In the genomic region with DNA sequence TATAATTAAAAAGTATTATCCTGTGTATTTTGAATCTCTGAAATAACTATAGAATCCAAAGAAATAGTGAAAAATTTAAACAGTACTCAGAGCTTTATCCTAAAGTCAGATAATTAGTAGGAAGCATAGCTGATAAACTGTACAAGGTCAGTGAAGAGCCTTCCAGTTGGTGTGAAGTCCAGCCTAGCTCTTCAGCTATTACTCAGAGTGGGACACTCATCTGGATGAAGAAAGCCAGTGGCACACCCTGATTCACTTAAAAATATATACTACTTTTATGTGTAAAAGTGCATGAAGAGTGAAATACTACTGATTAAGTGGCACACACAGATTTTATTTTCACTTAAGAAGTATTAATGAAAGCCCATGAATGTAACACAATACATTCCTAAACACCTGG, we compare ENCODE assay signal across 13 cellular contexts. TPM values are rescaled to one million over a fixed set of nuclear protein-coding genes. Genes with fewer than 3 reads are reported as not detected.
A peak's percentile ranks its signal among the peaks of the same experiment; 100 is the strongest.
DNase-seq lines count a peak whose midpoint lies in the region; ATAC-seq and TF ChIP-seq lines count a peak whose summit lies in the region.
"Had no signal": no experiment of that assay in that cellular context is flagged by ENCODE, and none has a peak within 500 bp of the region (broad histone marks: within the 10 kb centered on the region; RNA-seq: fewer than 3 reads in every experiment).

No MANE protein-coding gene starts in this region.

- H3K79me1 ChIP-seq in neuronal stem cell (ENCODE audit: low read depth, low read length) = peaks cover 9% of the 10 kb centered on the region

- TF ChIP-seq POLR2A in adrenal gland (IDR thresholded peaks at IDR 0.05) (no peak), stomach (IDR thresholded peaks at IDR 0.05) (no peak)

- H2BK120ac ChIP-seq in neuronal stem cell (ENCODE audit: low read depth, low read length) = no peak overlapping the region

- H3K27ac ChIP-seq in adrenal gland (peak overlapping the region in 4 of 5 donors; percentile 28 to 99 (median 70)), liver (ENCODE audit: low read depth in 1 of 2, low read length in 2 of 2) (peak overlapping the region; percentile 59 to 99), stomach (peak overlapping the region in 4 of 5 donors; percentile 98 to 99 (median 99)), brain microvascular endothelial cell (no peak overlapping the region), neuronal stem cell (replicated peaks; ENCODE audit: low read length) (no peak overlapping the region)

- no peak overlapping the region for H3K18ac ChIP-seq in neuronal stem cell (ENCODE audit: low read length)

- H2BK5ac ChIP-seq in neuronal stem cell (ENCODE audit: low read length) = no peak overlapping the region

- H3K4me1 ChIP-seq in adrenal gland (replicated peaks in 1 of 2) (peaks cover 26 to 78% of the 10 kb centered on the region in 2 donors), liver (ENCODE audit: control insufficient read depth in 4 of 4, insufficient read depth in 4 of 4, low read length in 3 of 4) (peaks cover 8 to 52% (median 38%) of the 10 kb centered on the region in 4 donors), stomach (peaks cover 63 to 85% (median 74%) of the 10 kb centered on the region in 4 donors), neuronal stem cell (ENCODE audit: control insufficient read depth in 2 of 2, insufficient read depth in 1 of 2, low read depth in 1 of 2, low read length in 2 of 2) (peaks cover 4 to 6% of the 10 kb centered on the region in 2 donors)

- no peak overlapping the region for H3K4me2 ChIP-seq in neuronal stem cell (ENCODE audit: insufficient read depth, low read length, poor library complexity, severe bottlenecking)

- H3K9ac ChIP-seq in liver (ENCODE audit: low read depth in 1 of 2, low read length in 2 of 2) (peak overlapping the region in 1 of 2 donors; percentile 5), neuronal stem cell (ENCODE audit: low read depth, low read length, poor library complexity) (no peak overlapping the region)

- no peak overlapping the region for H3K14ac ChIP-seq in neuronal stem cell (ENCODE audit: low read length)

- no peak overlapping the region for H2AK5ac ChIP-seq in neuronal stem cell (ENCODE audit: low read depth, low read length)

- no peaks in the 10 kb centered on the region for H3K27me3 ChIP-seq in adrenal gland
- H3K27me3 ChIP-seq in liver (ENCODE audit: control insufficient read depth in 4 of 4, insufficient read depth in 4 of 4, low read length in 3 of 4) = no peaks in the 10 kb centered on the region
- H3K27me3 ChIP-seq in stomach = no peaks in the 10 kb centered on the region
- no peaks in the 10 kb centered on the region for H3K27me3 ChIP-seq in brain microvascular endothelial cell (replicated peaks)
- no peaks in the 10 kb centered on the region for H3K27me3 ChIP-seq in neuronal stem cell (ENCODE audit: control insufficient read depth in 3 of 3, insufficient read depth in 3 of 3, low read depth in 1 of 3, low read length in 3 of 3)

- no peak overlapping the region for H2BK12ac ChIP-seq in neuronal stem cell (ENCODE audit: low read length)

- no peak overlapping the region for H3K23ac ChIP-seq in neuronal stem cell (ENCODE audit: low read depth, low read length, poor library complexity)

- in situ Hi-C loops in brain microvascular endothelial cell (cut with HindIII; ENCODE audit: low pct_ligation_motif_present, low sequenced_read_pairs) = no loop called here

- DNase-seq in HCEC 1CT (peak; percentile 13), adrenal gland (peak in 1 of 7 donors; percentile 40), stomach (no peak), brain microvascular endothelial cell (no peak), neuronal stem cell (ENCODE audit: low spot score) (no peak), glomerular visceral epithelial cell (ENCODE audit: extremely low spot score) (no peak)
- DNase-seq: NCI-H2107; stimulated activated naive CD4-positive, alpha-beta T cell treated with Interleukin-2 at 50 U/mL for 16 hours had no signal

- no peak overlapping the region for H2BK15ac ChIP-seq in neuronal stem cell (ENCODE audit: low read length)

- intact Hi-C loops in adrenal gland (cut with DNase I) (no loop called here), stomach (cut with DNase I; ENCODE audit: low total_unique reads) (no loop called here)

- TF ChIP-seq CTCF in adrenal gland (IDR thresholded peaks at IDR 0.05) (no peak), liver (IDR thresholded peaks at IDR 0.05; ENCODE audit: low read depth, low read length, missing input control) (no peak), stomach (IDR thresholded peaks at IDR 0.05) (no peak), brain microvascular endothelial cell (IDR thresholded peaks at IDR 0.05; ENCODE audit: low read depth, low read length, missing control alignments) (no peak)

- TF ChIP-seq EP300 in stomach (IDR thresholded peaks at IDR 0.05) = no peak

- no peak overlapping the region for H2AFZ ChIP-seq in neuronal stem cell (ENCODE audit: low read length)

- ATAC-seq in HG03565 (IDR thresholded peaks at IDR 0.05; ENCODE audit: unreplicated experiment) = no peak
- ATAC-seq: sciatic nerve had no signal

- no peak overlapping the region for H3K4ac ChIP-seq in neuronal stem cell (ENCODE audit: low read length)

- no peak for TF ChIP-seq RAD21 in liver (IDR thresholded peaks at IDR 0.05)

- no peaks in the 10 kb centered on the region for H3K9me3 ChIP-seq in adrenal gland (replicated peaks in 1 of 3)
- no peaks in the 10 kb centered on the region for H3K9me3 ChIP-seq in liver (ENCODE audit: control insufficient read depth in 4 of 4, low read length in 3 of 4)
- H3K9me3 ChIP-seq in stomach = no peaks in the 10 kb centered on the region
- peaks cover 3 to 6% of the 10 kb centered on the region in 2 donors for H3K9me3 ChIP-seq in neuronal stem cell (replicated peaks in 1 of 2; ENCODE audit: control insufficient read depth in 2 of 2, insufficient read depth in 1 of 2, low read depth in 1 of 2, low read length in 2 of 2)

- H3K4me3 ChIP-seq in adrenal gland (peak overlapping the region in 1 of 4 donors; percentile 77), liver (ENCODE audit: low read depth in 1 of 3, low read length in 3 of 3) (peak overlapping the region; percentile 2 to 65 (median 60)), stomach (peak overlapping the region in 3 of 4 donors; percentile 61 to 80 (median 75)), brain microvascular endothelial cell (ENCODE audit: low read depth, low read length) (no peak overlapping the region), neuronal stem cell (ENCODE audit: low read length in 2 of 2) (no peak overlapping the region)

- no peak overlapping the region for H4K91ac ChIP-seq in neuronal stem cell (ENCODE audit: low read depth, low read length, poor library complexity)

- H4K8ac ChIP-seq in neuronal stem cell (ENCODE audit: low read depth, low read length) = no peak overlapping the region

- H3K36me3 ChIP-seq in adrenal gland (replicated peaks in 1 of 2) (no peaks in the 10 kb centered on the region), liver (ENCODE audit: control insufficient read depth in 4 of 4, insufficient read depth in 3 of 4, low read depth in 1 of 4, low read length in 3 of 4) (peaks cover 0 to 2% (median 0%) of the 10 kb centered on the region in 4 donors), stomach (no peaks in the 10 kb centered on the region), brain microvascular endothelial cell (replicated peaks) (no peaks in the 10 kb centered on the region), neuronal stem cell (replicated peaks in 1 of 2; ENCODE audit: control insufficient read depth in 2 of 2, insufficient read depth in 2 of 2, low read length in 2 of 2) (peaks cover 0 to 4% of the 10 kb centered on the region in 2 donors)

TF ChIP-seq in liver, 16 proteins besides CTCF, POLR2A, EP300 and RAD21 (continues in another document):
- TF ChIP-seq RXRA (IDR thresholded peaks at IDR 0.05) (no peak), HNF4A (conservative IDR thresholded peaks at IDR 0.05) (no peak), SP1 (IDR thresholded peaks at IDR 0.05) (no peak), JUND (IDR thresholded peaks at IDR 0.05) (no peak), TAF1 (conservative IDR thresholded peaks at IDR 0.05) (no peak), FOXA1 (IDR thresholded peaks at IDR 0.05) (no peak), EGR1 (IDR thresholded peaks at IDR 0.05; ENCODE audit: low read depth in 2 of 2) (no peak), FOXA2 (IDR thresholded peaks at IDR 0.05) (no peak)
- TF ChIP-seq, protein P1, sequence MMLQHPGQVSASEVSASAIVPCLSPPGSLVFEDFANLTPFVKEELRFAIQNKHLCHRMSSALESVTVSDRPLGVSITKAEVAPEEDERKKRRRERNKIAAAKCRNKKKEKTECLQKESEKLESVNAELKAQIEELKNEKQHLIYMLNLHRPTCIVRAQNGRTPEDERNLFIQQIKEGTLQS (IDR thresholded peaks at IDR 0.05) = no peak
- TF ChIP-seq, protein P2, sequence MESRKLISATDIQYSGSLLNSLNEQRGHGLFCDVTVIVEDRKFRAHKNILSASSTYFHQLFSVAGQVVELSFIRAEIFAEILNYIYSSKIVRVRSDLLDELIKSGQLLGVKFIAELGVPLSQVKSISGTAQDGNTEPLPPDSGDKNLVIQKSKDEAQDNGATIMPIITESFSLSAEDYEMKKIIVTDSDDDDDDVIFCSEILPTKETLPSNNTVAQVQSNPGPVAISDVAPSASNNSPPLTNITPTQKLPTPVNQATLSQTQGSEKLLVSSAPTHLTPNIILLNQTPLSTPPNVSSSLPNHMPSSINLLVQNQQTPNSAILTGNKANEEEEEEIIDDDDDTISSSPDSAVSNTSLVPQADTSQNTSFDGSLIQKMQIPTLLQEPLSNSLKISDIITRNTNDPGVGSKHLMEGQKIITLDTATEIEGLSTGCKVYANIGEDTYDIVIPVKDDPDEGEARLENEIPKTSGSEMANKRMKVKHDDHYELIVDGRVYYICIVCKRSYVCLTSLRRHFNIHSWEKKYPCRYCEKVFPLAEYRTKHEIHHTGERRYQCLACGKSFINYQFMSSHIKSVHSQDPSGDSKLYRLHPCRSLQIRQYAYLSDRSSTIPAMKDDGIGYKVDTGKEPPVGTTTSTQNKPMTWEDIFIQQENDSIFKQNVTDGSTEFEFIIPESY (IDR thresholded peaks at IDR 0.05) = no peak

RNA-seq across cellular contexts. Expression of a gene that starts 3.1 kb away (rescaled TPM):
- 100 to 1,000 TPM in 1 of 8 donors, 10 to 100 TPM in 7; 55.5 to 104 (median 73.3) TPM for total RNA-seq in adrenal gland
- polyA plus RNA-seq in adrenal gland = 100 to 1,000 TPM in 1 of 3 donors, 10 to 100 TPM in 2; 61.5 to 110 (median 65.0) TPM
- 10 to 100 TPM; 33.9 to 57.8 TPM for total RNA-seq in liver
- 10 to 100 TPM; 35.7 to 42.3 TPM for polyA plus RNA-seq in liver
- 100 to 1,000 TPM in 1 of 5 donors, 10 to 100 TPM in 3, 1 to 10 TPM in 1; 1.2 to 122 (median 17.9) TPM for total RNA-seq in stomach
- polyA plus RNA-seq in stomach = 10 to 100 TPM; 23.5 to 46.9 (median 36.5) TPM
- polyA plus RNA-seq in neuronal stem cell (2013, experiment 1 of 2) = 18.1 TPM
- 17.8 TPM for polyA plus RNA-seq in neuronal stem cell (2013, experiment 2 of 2)

RNA-seq across cellular contexts. Expression of a gene that starts 42.7 kb away (rescaled TPM):
- total RNA-seq in adrenal gland = not detected
- not detected for polyA plus RNA-seq in adrenal gland
- total RNA-seq in liver = under 1 TPM in 1 of 2 donors, not detected in 1; 0.05 TPM
- polyA plus RNA-seq in liver = not detected
- total RNA-seq in stomach = not detected
- polyA plus RNA-seq in stomach = under 1 TPM in 1 of 3 donors, not detected in 2; 0.05 TPM
- not detected for polyA plus RNA-seq in neuronal stem cell (2013, experiment 1 of 2)
- not detected for polyA plus RNA-seq in neuronal stem cell (2013, experiment 2 of 2)
- total RNA-seq: cerebellum, sciatic nerve, SK-MEL-5 had no signal

Comparison
In these comparisons a context has a peak if more than half of its experiments do, and no peak if none do; other contexts are left out.
1. H3K27ac ChIP-seq: peak in adrenal gland (4 of 5), liver (2 of 2) and stomach (4 of 5); none in brain microvascular endothelial cell (single experiment) and neuronal stem cell (single experiment).
2. H3K4me3 ChIP-seq: peak in liver (3 of 3) and stomach (3 of 4); none in brain microvascular endothelial cell (single experiment) and neuronal stem cell (0 of 2).